9 cellular contexts compared by ENCODE assay signal in genomic region chr5:126002222-126002897, GRCh38.
DNase-seq lines count a peak whose midpoint lies in the region; ATAC-seq and TF ChIP-seq lines count a peak whose summit lies in the region.
"Had no signal": no experiment of that assay in that cellular context is flagged by ENCODE, and none has a peak within 500 bp of the region (broad histone marks: within the 10 kb centered on the region; RNA-seq: fewer than 3 reads in every experiment).

No MANE protein-coding gene starts in this region.

- peaks cover 9% of the 10 kb centered on the region for H3K4me1 ChIP-seq in ovary (ENCODE audit: insufficient read depth)

- H3K27me3 ChIP-seq in ovary = no peaks in the 10 kb centered on the region

- no peak overlapping the region for H3K4me3 ChIP-seq in ovary

- H3K36me3 ChIP-seq in ovary = no peaks in the 10 kb centered on the region

- ATAC-seq in HG03378 (IDR thresholded peaks at IDR 0.05; ENCODE audit: unreplicated experiment) (no peak), GM21381 (IDR thresholded peaks at IDR 0.05; ENCODE audit: unreplicated experiment) (no peak), GM18909 (IDR thresholded peaks at IDR 0.05; ENCODE audit: poor library complexity, unreplicated experiment) (no peak)

- H3K9me3 ChIP-seq in ovary = no peaks in the 10 kb centered on the region

- H3K27ac ChIP-seq in C4-2B = peak overlapping the region; percentile 35; the same call in 1 of the 2 replicates
- H3K27ac ChIP-seq in ovary = no peak overlapping the region
- H3K27ac ChIP-seq: KMS-11 had no signal

- TF ChIP-seq CTCF in C4-2B (conservative IDR thresholded peaks at IDR 0.05) (no peak), ovary (IDR thresholded peaks at IDR 0.05) (no peak)

- DNase-seq in fibroblast of the conjunctiva (ENCODE audit: low read depth) = peak; percentile 95
- peak; percentile 45 to 77 (median 68) for DNase-seq in ovary
- no peak for DNase-seq in iPS-NIHi11 (ENCODE audit: low spot score)

- no peak for TF ChIP-seq POLR2A in ovary (IDR thresholded peaks at IDR 0.05)

- intact Hi-C loops in ovary (cut with DNase I) = no loop called here

- no peak for TF ChIP-seq EP300 in ovary (IDR thresholded peaks at IDR 0.05)

- WGBS in ovary, 3 donors = 19 to 22% (median 22%) methylated on average over 7 of the region's 7 CpGs

TF ChIP-seq in PFSK-1, 5 proteins besides CTCF, POLR2A, EP300 and RAD21:
- TF ChIP-seq TAF1 (IDR thresholded peaks at IDR 0.05; ENCODE audit: borderline replicate concordance, insufficient read depth, low read length) = no peak
- TF ChIP-seq POLR2AphosphoS5 (IDR thresholded peaks at IDR 0.05; ENCODE audit: low read depth, low read length) = peak; percentile 47; the same call in 1 of the 2 replicates
- no peak for TF ChIP-seq FOXP2 (optimal IDR thresholded peaks at IDR 0.05; ENCODE audit: borderline replicate concordance, extremely low read depth, extremely low read length, insufficient read depth)
- TF ChIP-seq, protein P1, sequence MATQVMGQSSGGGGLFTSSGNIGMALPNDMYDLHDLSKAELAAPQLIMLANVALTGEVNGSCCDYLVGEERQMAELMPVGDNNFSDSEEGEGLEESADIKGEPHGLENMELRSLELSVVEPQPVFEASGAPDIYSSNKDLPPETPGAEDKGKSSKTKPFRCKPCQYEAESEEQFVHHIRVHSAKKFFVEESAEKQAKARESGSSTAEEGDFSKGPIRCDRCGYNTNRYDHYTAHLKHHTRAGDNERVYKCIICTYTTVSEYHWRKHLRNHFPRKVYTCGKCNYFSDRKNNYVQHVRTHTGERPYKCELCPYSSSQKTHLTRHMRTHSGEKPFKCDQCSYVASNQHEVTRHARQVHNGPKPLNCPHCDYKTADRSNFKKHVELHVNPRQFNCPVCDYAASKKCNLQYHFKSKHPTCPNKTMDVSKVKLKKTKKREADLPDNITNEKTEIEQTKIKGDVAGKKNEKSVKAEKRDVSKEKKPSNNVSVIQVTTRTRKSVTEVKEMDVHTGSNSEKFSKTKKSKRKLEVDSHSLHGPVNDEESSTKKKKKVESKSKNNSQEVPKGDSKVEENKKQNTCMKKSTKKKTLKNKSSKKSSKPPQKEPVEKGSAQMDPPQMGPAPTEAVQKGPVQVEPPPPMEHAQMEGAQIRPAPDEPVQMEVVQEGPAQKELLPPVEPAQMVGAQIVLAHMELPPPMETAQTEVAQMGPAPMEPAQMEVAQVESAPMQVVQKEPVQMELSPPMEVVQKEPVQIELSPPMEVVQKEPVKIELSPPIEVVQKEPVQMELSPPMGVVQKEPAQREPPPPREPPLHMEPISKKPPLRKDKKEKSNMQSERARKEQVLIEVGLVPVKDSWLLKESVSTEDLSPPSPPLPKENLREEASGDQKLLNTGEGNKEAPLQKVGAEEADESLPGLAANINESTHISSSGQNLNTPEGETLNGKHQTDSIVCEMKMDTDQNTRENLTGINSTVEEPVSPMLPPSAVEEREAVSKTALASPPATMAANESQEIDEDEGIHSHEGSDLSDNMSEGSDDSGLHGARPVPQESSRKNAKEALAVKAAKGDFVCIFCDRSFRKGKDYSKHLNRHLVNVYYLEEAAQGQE (IDR thresholded peaks at IDR 0.05; ENCODE audit: insufficient read depth in 1 of 2, low read depth in 2 of 2, low read length in 2 of 2) = peak in 1 of 2 experiments; percentile 70; a peak in 1 of 4 replicates
- peak; percentile 20; the same call in 1 of the 2 replicates for TF ChIP-seq SIN3A (IDR thresholded peaks at IDR 0.05; ENCODE audit: borderline replicate concordance, insufficient read depth, low read length)
